Comparison of ENCODE assay signal across 1 cellular context in the genomic region with DNA sequence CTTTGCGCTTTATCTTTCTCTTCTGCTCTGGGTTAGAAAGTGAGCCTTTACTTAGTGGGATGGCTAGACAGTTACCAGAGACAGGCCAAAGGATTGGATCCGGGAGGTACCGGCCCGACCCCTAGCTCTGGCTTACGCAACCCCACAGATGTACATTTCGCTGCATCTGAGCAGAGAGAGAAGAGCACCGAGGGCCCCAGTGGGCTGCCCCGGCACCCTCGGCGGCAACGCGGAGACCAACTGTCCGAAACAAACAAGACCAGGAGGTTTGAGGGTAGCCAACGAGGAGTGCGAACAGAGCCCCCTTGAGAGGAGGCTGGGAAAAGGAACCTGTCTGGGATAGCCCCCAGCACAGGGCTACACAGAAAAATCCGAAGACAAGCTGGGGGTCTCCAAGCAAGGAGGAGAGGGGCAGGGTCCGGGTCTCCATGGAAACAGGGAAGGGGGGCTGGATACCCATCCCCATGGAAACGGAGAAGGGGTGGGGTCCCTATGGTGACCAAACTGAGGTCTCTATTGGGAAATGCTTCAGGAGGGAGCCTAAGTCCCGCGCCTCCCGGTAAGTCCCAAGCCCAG.
TF ChIP-seq lines count a peak whose summit lies in the region.

No MANE protein-coding gene starts in this region.

TF ChIP-seq in WTC11, 78 proteins besides CTCF, POLR2A, EP300 and RAD21 (continued from another document):
- TF ChIP-seq, protein P1, sequence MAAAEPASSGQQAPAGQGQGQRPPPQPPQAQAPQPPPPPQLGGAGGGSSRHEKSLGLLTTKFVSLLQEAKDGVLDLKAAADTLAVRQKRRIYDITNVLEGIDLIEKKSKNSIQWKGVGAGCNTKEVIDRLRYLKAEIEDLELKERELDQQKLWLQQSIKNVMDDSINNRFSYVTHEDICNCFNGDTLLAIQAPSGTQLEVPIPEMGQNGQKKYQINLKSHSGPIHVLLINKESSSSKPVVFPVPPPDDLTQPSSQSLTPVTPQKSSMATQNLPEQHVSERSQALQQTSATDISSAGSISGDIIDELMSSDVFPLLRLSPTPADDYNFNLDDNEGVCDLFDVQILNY (CRISPR knock-in tag; IDR thresholded peaks at IDR 0.05) = no peak
- TF ChIP-seq CREM (CRISPR knock-in tag; IDR thresholded peaks at IDR 0.05) = no peak
- no peak for TF ChIP-seq FOXJ3 (CRISPR knock-in tag; IDR thresholded peaks at IDR 0.05; ENCODE audit: borderline replicate concordance)
